1 cellular context compared by ENCODE assay signal in genomic region chr10:100370976-100371706, GRCh38.
TF ChIP-seq lines count a peak whose summit lies in the region.

No MANE protein-coding gene starts in this region.

TF ChIP-seq in K562, 482 proteins besides CTCF, POLR2A, EP300 and RAD21 (continued from another document and continues in another):
- no peak for TF ChIP-seq ZHX1 (conservative IDR thresholded peaks at IDR 0.05; ENCODE audit: low read length)
- TF ChIP-seq PHF8 (IDR thresholded peaks at IDR 0.05; ENCODE audit: borderline replicate concordance, low read length), result peak; percentile 24; the same call in 1 of the 2 replicates
- no peak for TF ChIP-seq SIX5 (IDR thresholded peaks at IDR 0.05; ENCODE audit: borderline replicate concordance in 1 of 2, insufficient read depth in 1 of 2, low read depth in 1 of 2, low read length in 2 of 2)
- no peak for TF ChIP-seq GABPA (tag; conservative IDR thresholded peaks at IDR 0.05; ENCODE audit: low read depth)
- no peak for TF ChIP-seq ARID3A (IDR thresholded peaks at IDR 0.05; ENCODE audit: borderline replicate concordance, low read depth, low read length)
- TF ChIP-seq HDAC3 (IDR thresholded peaks at IDR 0.05; ENCODE audit: borderline replicate concordance, partially characterized antibody), result peak; percentile 54
- no peak for TF ChIP-seq PHTF2 (CRISPR knock-in tag; IDR thresholded peaks at IDR 0.05)
- TF ChIP-seq ESRRB (CRISPR knock-in tag; IDR thresholded peaks at IDR 0.05; ENCODE audit: borderline replicate concordance), result no peak
- TF ChIP-seq ZNF384 (IDR thresholded peaks at IDR 0.05; ENCODE audit: low read depth, low read length), result no peak
- TF ChIP-seq STAG1 (CRISPR knock-in tag; IDR thresholded peaks at IDR 0.05; ENCODE audit: borderline replicate concordance), result no peak
- TF ChIP-seq KDM2B (CRISPR knock-in tag; IDR thresholded peaks at IDR 0.05), result no peak
- TF ChIP-seq, protein P1, sequence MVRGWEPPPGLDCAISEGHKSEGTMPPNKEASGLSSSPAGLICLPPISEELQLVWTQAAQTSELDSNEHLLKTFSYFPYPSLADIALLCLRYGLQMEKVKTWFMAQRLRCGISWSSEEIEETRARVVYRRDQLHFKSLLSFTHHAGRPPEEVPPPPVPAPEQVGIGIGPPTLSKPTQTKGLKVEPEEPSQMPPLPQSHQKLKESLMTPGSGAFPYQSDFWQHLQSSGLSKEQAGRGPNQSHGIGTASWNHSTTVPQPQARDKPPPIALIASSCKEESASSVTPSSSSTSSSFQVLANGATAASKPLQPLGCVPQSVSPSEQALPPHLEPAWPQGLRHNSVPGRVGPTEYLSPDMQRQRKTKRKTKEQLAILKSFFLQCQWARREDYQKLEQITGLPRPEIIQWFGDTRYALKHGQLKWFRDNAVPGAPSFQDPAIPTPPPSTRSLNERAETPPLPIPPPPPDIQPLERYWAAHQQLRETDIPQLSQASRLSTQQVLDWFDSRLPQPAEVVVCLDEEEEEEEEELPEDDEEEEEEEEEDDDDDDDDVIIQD (CRISPR knock-in tag; IDR thresholded peaks at IDR 0.05), result no peak
- TF ChIP-seq DNMT1 (IDR thresholded peaks at IDR 0.05), result no peak
- no peak for TF ChIP-seq PRPF4 (IDR thresholded peaks at IDR 0.05; ENCODE audit: insufficient read depth, low read depth, low read length, poor library complexity, severe bottlenecking)
- TF ChIP-seq TEAD2 (tag; IDR thresholded peaks at IDR 0.05), result no peak
- TF ChIP-seq PHF21A (IDR thresholded peaks at IDR 0.05; ENCODE audit: borderline replicate concordance, low read depth), result no peak
- TF ChIP-seq SAFB (IDR thresholded peaks at IDR 0.05; ENCODE audit: borderline replicate concordance, low read depth, low read length), result no peak
- TF ChIP-seq, protein P2, sequence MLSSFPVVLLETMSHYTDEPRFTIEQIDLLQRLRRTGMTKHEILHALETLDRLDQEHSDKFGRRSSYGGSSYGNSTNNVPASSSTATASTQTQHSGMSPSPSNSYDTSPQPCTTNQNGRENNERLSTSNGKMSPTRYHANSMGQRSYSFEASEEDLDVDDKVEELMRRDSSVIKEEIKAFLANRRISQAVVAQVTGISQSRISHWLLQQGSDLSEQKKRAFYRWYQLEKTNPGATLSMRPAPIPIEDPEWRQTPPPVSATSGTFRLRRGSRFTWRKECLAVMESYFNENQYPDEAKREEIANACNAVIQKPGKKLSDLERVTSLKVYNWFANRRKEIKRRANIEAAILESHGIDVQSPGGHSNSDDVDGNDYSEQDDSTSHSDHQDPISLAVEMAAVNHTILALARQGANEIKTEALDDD (IDR thresholded peaks at IDR 0.05), result no peak
- no peak for TF ChIP-seq NR2F6 (CRISPR knock-in tag; IDR thresholded peaks at IDR 0.05)
- no peak for TF ChIP-seq TARDBP (IDR thresholded peaks at IDR 0.05)
- no peak for TF ChIP-seq ZNF324 (CRISPR knock-in tag; IDR thresholded peaks at IDR 0.05)
- no peak for TF ChIP-seq KLF6 (CRISPR knock-in tag; IDR thresholded peaks at IDR 0.05; ENCODE audit: borderline replicate concordance)
- TF ChIP-seq ZNF232 (CRISPR knock-in tag; IDR thresholded peaks at IDR 0.05), result no peak
- no peak for TF ChIP-seq CHAMP1 (IDR thresholded peaks at IDR 0.05)
- TF ChIP-seq RCOR1 (IDR thresholded peaks at IDR 0.05; ENCODE audit: borderline replicate concordance in 1 of 2, low read depth in 2 of 2, low read length in 2 of 2), result peak; percentile 4 to 19; a peak in 1 of 4 replicates
- no peak for TF ChIP-seq ZNF778 (CRISPR knock-in tag; IDR thresholded peaks at IDR 0.05)
- TF ChIP-seq, protein P3, sequence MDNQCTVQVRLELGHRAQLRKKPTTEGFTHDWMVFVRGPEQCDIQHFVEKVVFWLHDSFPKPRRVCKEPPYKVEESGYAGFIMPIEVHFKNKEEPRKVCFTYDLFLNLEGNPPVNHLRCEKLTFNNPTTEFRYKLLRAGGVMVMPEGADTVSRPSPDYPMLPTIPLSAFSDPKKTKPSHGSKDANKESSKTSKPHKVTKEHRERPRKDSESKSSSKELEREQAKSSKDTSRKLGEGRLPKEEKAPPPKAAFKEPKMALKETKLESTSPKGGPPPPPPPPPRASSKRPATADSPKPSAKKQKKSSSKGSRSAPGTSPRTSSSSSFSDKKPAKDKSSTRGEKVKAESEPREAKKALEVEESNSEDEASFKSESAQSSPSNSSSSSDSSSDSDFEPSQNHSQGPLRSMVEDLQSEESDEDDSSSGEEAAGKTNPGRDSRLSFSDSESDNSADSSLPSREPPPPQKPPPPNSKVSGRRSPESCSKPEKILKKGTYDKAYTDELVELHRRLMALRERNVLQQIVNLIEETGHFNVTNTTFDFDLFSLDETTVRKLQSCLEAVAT (IDR thresholded peaks at IDR 0.05), result peak; percentile 55; a peak in 1 of 4 replicates
- no peak for TF ChIP-seq SIRT6 (IDR thresholded peaks at IDR 0.05; ENCODE audit: low read depth, low read length)
- TF ChIP-seq ETV5 (CRISPR knock-in tag; IDR thresholded peaks at IDR 0.05; ENCODE audit: low read depth), result no peak
- no peak for TF ChIP-seq ZC3H8 (IDR thresholded peaks at IDR 0.05)
- TF ChIP-seq ZNF212 (CRISPR knock-in tag; IDR thresholded peaks at IDR 0.05), result no peak
- no peak for TF ChIP-seq ARID2 (IDR thresholded peaks at IDR 0.05)
- TF ChIP-seq EP400 (IDR thresholded peaks at IDR 0.05), result peak; percentile 60
- no peak for TF ChIP-seq ATF4 (CRISPR knock-in tag; IDR thresholded peaks at IDR 0.05)
- TF ChIP-seq CBX1 (IDR thresholded peaks at IDR 0.05; ENCODE audit: low read depth), result no peak
- peak; percentile 47; the same call in 1 of the 2 replicates for TF ChIP-seq ESRRA (IDR thresholded peaks at IDR 0.05; ENCODE audit: borderline replicate concordance, low read depth)
- TF ChIP-seq, protein P4, sequence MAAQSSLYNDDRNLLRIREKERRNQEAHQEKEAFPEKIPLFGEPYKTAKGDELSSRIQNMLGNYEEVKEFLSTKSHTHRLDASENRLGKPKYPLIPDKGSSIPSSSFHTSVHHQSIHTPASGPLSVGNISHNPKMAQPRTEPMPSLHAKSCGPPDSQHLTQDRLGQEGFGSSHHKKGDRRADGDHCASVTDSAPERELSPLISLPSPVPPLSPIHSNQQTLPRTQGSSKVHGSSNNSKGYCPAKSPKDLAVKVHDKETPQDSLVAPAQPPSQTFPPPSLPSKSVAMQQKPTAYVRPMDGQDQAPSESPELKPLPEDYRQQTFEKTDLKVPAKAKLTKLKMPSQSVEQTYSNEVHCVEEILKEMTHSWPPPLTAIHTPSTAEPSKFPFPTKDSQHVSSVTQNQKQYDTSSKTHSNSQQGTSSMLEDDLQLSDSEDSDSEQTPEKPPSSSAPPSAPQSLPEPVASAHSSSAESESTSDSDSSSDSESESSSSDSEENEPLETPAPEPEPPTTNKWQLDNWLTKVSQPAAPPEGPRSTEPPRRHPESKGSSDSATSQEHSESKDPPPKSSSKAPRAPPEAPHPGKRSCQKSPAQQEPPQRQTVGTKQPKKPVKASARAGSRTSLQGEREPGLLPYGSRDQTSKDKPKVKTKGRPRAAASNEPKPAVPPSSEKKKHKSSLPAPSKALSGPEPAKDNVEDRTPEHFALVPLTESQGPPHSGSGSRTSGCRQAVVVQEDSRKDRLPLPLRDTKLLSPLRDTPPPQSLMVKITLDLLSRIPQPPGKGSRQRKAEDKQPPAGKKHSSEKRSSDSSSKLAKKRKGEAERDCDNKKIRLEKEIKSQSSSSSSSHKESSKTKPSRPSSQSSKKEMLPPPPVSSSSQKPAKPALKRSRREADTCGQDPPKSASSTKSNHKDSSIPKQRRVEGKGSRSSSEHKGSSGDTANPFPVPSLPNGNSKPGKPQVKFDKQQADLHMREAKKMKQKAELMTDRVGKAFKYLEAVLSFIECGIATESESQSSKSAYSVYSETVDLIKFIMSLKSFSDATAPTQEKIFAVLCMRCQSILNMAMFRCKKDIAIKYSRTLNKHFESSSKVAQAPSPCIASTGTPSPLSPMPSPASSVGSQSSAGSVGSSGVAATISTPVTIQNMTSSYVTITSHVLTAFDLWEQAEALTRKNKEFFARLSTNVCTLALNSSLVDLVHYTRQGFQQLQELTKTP (IDR thresholded peaks at IDR 0.05; ENCODE audit: low read depth in 1 of 2, partially characterized antibody in 2 of 2), result peak; percentile 41 to 82
- no peak for TF ChIP-seq SREBF1 (IDR thresholded peaks at IDR 0.05; ENCODE audit: borderline replicate concordance, low read depth, low read length)
- TF ChIP-seq GATAD2B (IDR thresholded peaks at IDR 0.05; ENCODE audit: borderline replicate concordance), result no peak
- TF ChIP-seq NELFE (IDR thresholded peaks at IDR 0.05; ENCODE audit: insufficient read depth, insufficient read length), result no peak
- TF ChIP-seq KAT7 (CRISPR knock-in tag; IDR thresholded peaks at IDR 0.05; ENCODE audit: borderline replicate concordance), result no peak
- no peak for TF ChIP-seq ZBED1 (IDR thresholded peaks at IDR 0.05)
- TF ChIP-seq THRAP3 (IDR thresholded peaks at IDR 0.05; ENCODE audit: borderline replicate concordance), result no peak
- TF ChIP-seq TFAP4 (CRISPR knock-in tag; IDR thresholded peaks at IDR 0.05; ENCODE audit: borderline replicate concordance), result peak; percentile 61; the same call in 1 of the 2 replicates
- TF ChIP-seq UBTF (IDR thresholded peaks at IDR 0.05; ENCODE audit: borderline replicate concordance in 1 of 2, low read depth in 2 of 2, low read length in 2 of 2), result peak; percentile 40 to 90; a peak in 3 of 4 replicates
- no peak for TF ChIP-seq ZNF77 (CRISPR knock-in tag; IDR thresholded peaks at IDR 0.05)
